35 cellular contexts compared by ENCODE assay signal in the genomic region with DNA sequence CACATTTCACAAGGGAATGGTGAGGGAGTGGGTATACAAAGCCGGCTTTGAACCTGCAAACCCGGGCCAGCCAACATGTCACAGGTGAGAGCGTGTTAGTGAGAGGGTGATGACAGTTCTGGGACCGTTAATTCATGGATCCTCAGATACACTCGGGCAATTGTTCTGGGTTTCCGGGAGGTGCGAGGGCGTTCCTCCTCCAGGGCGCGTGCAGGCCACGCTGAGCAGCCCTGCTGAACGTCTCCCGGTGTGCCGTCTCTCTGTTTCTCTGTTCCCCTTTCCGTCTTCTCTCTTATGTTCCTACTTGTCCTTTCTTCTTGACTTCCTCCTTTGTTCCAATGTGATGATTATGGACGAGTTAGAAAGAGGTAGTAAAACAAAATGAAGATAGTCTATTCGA.
"Had no signal": no experiment of that assay in that cellular context is flagged by ENCODE, and none has a peak within 500 bp of the region (broad histone marks: within the 10 kb centered on the region; RNA-seq: fewer than 3 reads in every experiment).

No MANE protein-coding gene starts in this region.

- H3K36me3 Mint-ChIP-seq: activated naive CD4-positive, alpha-beta T cell treated with anti-CD3 and anti-CD28 coated beads, Interleukin-2, amount 50 U/mL, for 24 hours; activated naive CD8-positive, alpha-beta T cell treated with anti-CD3 and anti-CD28 coated beads, Interleukin-2, amount 10 ng/mL, durations not matched to agents 7 days and 5 days; WTC11 had no signal

- H3K27ac Mint-ChIP-seq: activated CD4-positive, alpha-beta T cell treated with anti-CD3 and anti-CD28 coated beads for 36 hours; activated CD4-positive, alpha-beta T cell treated with anti-CD3 and anti-CD28 coated beads, Interleukin-2, amount 10 ng/mL, durations not matched to agents 7 days and 5 days; activated CD8-positive, alpha-beta T cell treated with anti-CD3 and anti-CD28 coated beads, Interleukin-2, amount 10 ng/mL, durations not matched to agents 7 days and 5 days; activated naive CD4-positive, alpha-beta T cell treated with anti-CD3 and anti-CD28 coated beads, Interleukin-2, amount 50 U/mL, for 24 hours; activated naive CD8-positive, alpha-beta T cell treated with anti-CD3 and anti-CD28 coated beads, Interleukin-2, amount 10 ng/mL, durations not matched to agents 7 days and 5 days; activated T-cell treated with anti-CD3 and anti-CD28 coated beads, Interleukin-2, amount 50 U/mL, for 24 hours; activated T-helper 2 cell treated with anti-CD3 and anti-CD28 coated beads, Interferon-gamma antibody, Interleukin-2, Interleukin-4, amounts not matched to agents 10 μg/mL and 5 μg/mL and 100 μg/mL, durations not matched to agents 14 hours and 24 hours and 36 hours; T-helper 2 cell treated with Interferon-gamma antibody and Interleukin-4, amounts not matched to agents 5 μg/mL and 100 μg/mL, for 36 hours; WTC11 had no signal

- H3K27me3 Mint-ChIP-seq: activated CD4-positive, alpha-beta T cell treated with anti-CD3 and anti-CD28 coated beads for 36 hours; activated CD4-positive, alpha-beta T cell treated with anti-CD3 and anti-CD28 coated beads, Interleukin-2, amount 10 ng/mL, durations not matched to agents 7 days and 5 days; activated naive CD4-positive, alpha-beta T cell treated with anti-CD3 and anti-CD28 coated beads, Interleukin-2, amount 50 U/mL, for 24 hours; activated naive CD8-positive, alpha-beta T cell treated with anti-CD3 and anti-CD28 coated beads, Interleukin-2, amount 10 ng/mL, durations not matched to agents 7 days and 5 days; activated T-cell treated with anti-CD3 and anti-CD28 coated beads, Interleukin-2, amount 50 U/mL, for 24 hours; central memory CD8-positive, alpha-beta T cell had no signal

- H3K9me3 Mint-ChIP-seq: activated CD4-positive, alpha-beta T cell treated with anti-CD3 and anti-CD28 coated beads, Interleukin-2, amount 10 ng/mL, durations not matched to agents 7 days and 5 days; activated naive CD4-positive, alpha-beta T cell treated with anti-CD3 and anti-CD28 coated beads, Interleukin-2, amount 50 U/mL, for 24 hours; activated T-cell treated with anti-CD3 and anti-CD28 coated beads, Interleukin-2, amount 50 U/mL, for 24 hours; activated T-helper 2 cell treated with anti-CD3 and anti-CD28 coated beads, Interferon-gamma antibody, Interleukin-2, Interleukin-4, amounts not matched to agents 10 μg/mL and 5 μg/mL and 100 μg/mL, durations not matched to agents 14 hours and 24 hours and 36 hours; central memory CD8-positive, alpha-beta T cell; T-helper 2 cell treated with Interferon-gamma antibody and Interleukin-4, amounts not matched to agents 5 μg/mL and 100 μg/mL, for 36 hours; WTC11 had no signal

- H2AFZ ChIP-seq: PC-9 had no signal

- H3K4me3 ChIP-seq: ascending aorta, cardiac muscle cell, coronary artery, MG63, PC-9 had no signal

- H3K4me2 ChIP-seq: PC-9 had no signal

- H3K27ac ChIP-seq: ascending aorta, cardiac muscle cell, coronary artery, PC-9, RWPE1 had no signal

- ATAC-seq: activated CD4-positive, alpha-beta T cell treated with anti-CD3 and anti-CD28 coated beads for 36 hours; activated CD4-positive, CD25-positive, alpha-beta regulatory T cell treated with anti-CD3 and anti-CD28 coated beads, Interleukin-2, amount 50 U/mL, for 24 hours; activated CD8-positive, alpha-beta T cell treated with anti-CD3 and anti-CD28 coated beads, Interleukin-2, amount 10 ng/mL, durations not matched to agents 7 days and 5 days; Right ventricle myocardium inferior; SK-N-SH treated with all-trans-retinoic acid at 6 μM for 48 hours; WTC11 had no signal

- H3K36me3 ChIP-seq: ascending aorta, cardiac muscle cell, MG63 had no signal

- H3K4me3 Mint-ChIP-seq: activated CD4-positive, alpha-beta T cell treated with anti-CD3 and anti-CD28 coated beads for 36 hours; activated CD4-positive, alpha-beta T cell treated with anti-CD3 and anti-CD28 coated beads, Interleukin-2, amount 10 ng/mL, durations not matched to agents 7 days and 5 days; activated CD8-positive, alpha-beta T cell treated with anti-CD3 and anti-CD28 coated beads, Interleukin-2, amount 10 ng/mL, durations not matched to agents 7 days and 5 days; activated naive CD4-positive, alpha-beta T cell treated with anti-CD3 and anti-CD28 coated beads, Interleukin-2, amount 50 U/mL, for 24 hours; activated naive CD8-positive, alpha-beta T cell treated with anti-CD3 and anti-CD28 coated beads, Interleukin-2, amount 10 ng/mL, durations not matched to agents 7 days and 5 days; activated T-cell treated with anti-CD3 and anti-CD28 coated beads, Interleukin-2, amount 50 U/mL, for 24 hours; central memory CD8-positive, alpha-beta T cell; T-helper 2 cell treated with Interferon-gamma antibody and Interleukin-4, amounts not matched to agents 5 μg/mL and 100 μg/mL, for 36 hours; WTC11 had no signal

- DNase-seq: activated CD4-positive, alpha-beta T cell treated with anti-CD3 and anti-CD28 coated beads for 36 hours; activated CD4-positive, alpha-beta T cell treated with anti-CD3 and anti-CD28 coated beads, Interleukin-2, amount 10 ng/mL, durations not matched to agents 7 days and 5 days; activated CD4-positive, alpha-beta T cell treated with anti-CD3 and anti-CD28 coated beads, Interleukin-2, amount 50 U/mL, for 48 hours; activated CD8-positive, alpha-beta T cell treated with anti-CD3 and anti-CD28 coated beads, Interleukin-2, amount 10 ng/mL, durations not matched to agents 7 days and 5 days; activated gamma-delta T cell; activated naive CD4-positive, alpha-beta T cell treated with Interleukin-2 at 50 U/mL for 16 hours; activated naive CD8-positive, alpha-beta T cell treated with anti-CD3 and anti-CD28 coated beads, Interleukin-2, amount 10 ng/mL, durations not matched to agents 7 days and 5 days; activated T-cell treated with anti-CD3 and anti-CD28 coated beads, Interleukin-2, amount 50 U/mL, for 24 hours; amygdala; Kasumi-1; KBM-7; MG63; NCI-H1048; NCI-H1436 treated with DMSO at 0.1 percent for 48 hours; NCI-H1694 treated with DMSO at 0.1 percent for 48 hours; NCI-H2029; NCI-H345; NCI-H524 treated with DMSO at 0.1 percent for 48 hours; NCI-H748 treated with DMSO at 0.1 percent for 48 hours; NK-92 treated with Interleukin-12 subunit alpha and Interleukin-12 subunit beta, amount 100 ng/mL, for 24 hours; PC-9; SIG-M5; SW 1271 had no signal

- H3K27me3 ChIP-seq: ascending aorta, cardiac muscle cell, MG63 had no signal

- H3K9me3 ChIP-seq: ascending aorta, MG63 had no signal

- H3K4me1 Mint-ChIP-seq: activated CD4-positive, alpha-beta T cell treated with anti-CD3 and anti-CD28 coated beads, Interleukin-2, amount 10 ng/mL, durations not matched to agents 7 days and 5 days; activated naive CD4-positive, alpha-beta T cell treated with anti-CD3 and anti-CD28 coated beads, Interleukin-2, amount 50 U/mL, for 24 hours; activated naive CD8-positive, alpha-beta T cell treated with anti-CD3 and anti-CD28 coated beads, Interleukin-2, amount 10 ng/mL, durations not matched to agents 7 days and 5 days; central memory CD8-positive, alpha-beta T cell; WTC11 had no signal
